Comparison of ENCODE assay signal across 8 cellular contexts in the genomic region with DNA sequence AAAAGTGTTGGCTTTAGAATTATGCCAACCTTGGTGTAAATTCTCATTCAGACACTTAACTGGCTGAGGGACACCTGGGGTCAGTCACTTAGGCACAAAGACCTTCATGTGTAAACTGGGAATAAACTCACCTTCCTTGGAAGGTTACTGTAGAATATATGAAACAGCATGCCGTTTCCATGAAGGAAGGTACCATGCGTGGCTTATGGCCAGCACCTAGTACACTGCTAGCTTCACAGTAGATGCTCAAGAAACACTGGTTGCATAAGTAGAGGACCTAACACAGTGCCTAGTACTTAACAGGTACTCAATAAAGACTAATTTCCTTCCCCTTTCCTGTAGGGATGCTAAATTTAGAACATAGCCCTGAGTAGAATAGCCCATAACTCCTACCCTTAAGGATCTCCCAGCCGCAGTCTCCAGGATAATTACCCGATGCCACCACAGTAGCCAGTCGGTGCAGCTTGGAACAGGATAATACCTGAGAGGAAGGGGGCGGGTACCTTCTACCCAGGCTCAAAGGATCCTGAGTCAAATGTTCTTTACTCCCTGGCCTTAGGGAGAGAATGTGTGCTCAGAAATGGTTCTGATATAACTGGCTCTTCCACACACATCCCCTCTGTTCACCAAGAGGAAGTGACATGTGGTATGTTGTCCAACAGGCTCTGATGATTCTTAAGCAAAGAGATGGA. TPM values are rescaled to one million over a fixed set of nuclear protein-coding genes. Genes with fewer than 3 reads are reported as not detected.
DNase-seq lines count a peak whose midpoint lies in the region; ATAC-seq, FAIRE-seq and TF ChIP-seq lines count a peak whose summit lies in the region.

No MANE protein-coding gene starts in this region.

- H3K27me3 ChIP-seq in BLaER1 treated with 17β-estradiol and CSF1 and Interleukin-3, amounts not matched to agents 10 nM and 100 nM, result no peaks in the 10 kb centered on the region
- H3K27me3 ChIP-seq in bronchial epithelial cell (ENCODE audit: control insufficient read depth, insufficient read depth, low read length), result no peaks in the 10 kb centered on the region
- H3K27me3 ChIP-seq in BE2C, result no peaks in the 10 kb centered on the region

- peak overlapping the region in 2 of 6 donors; percentile 5 to 66 for H3K27ac Mint-ChIP-seq in naive B cell

- peak overlapping the region in 9 of 11 experiments; percentile 32 to 98 (median 96); a peak in 15 of 22 replicates for H3K9ac ChIP-seq in BLaER1 treated with 17β-estradiol and CSF1 and Interleukin-3, amounts not matched to agents 10 nM and 100 nM

- H3K4me2 ChIP-seq in BLaER1 treated with 17β-estradiol and CSF1 and Interleukin-3, amounts not matched to agents 10 nM and 100 nM, result peak overlapping the region; percentile 89 to 99 (median 96)

- DNase-seq in Kasumi-1 (lab: John Stamatoyannopoulos, UW), result peak; percentile 27 to 48
- peak; percentile 95 for DNase-seq in bronchial epithelial cell (ENCODE audit: low read depth)
- DNase-seq in naive B cell, result no peak
- DNase-seq in BE2C, result no peak
- DNase-seq in SKM-1 treated with dmso at 0.1 percent for 144 hours (lab: John Stamatoyannopoulos, UW; ENCODE audit: unreplicated experiment), result no peak

- H3K4me1 ChIP-seq in BLaER1 treated with 17β-estradiol and CSF1 and Interleukin-3, amounts not matched to agents 10 nM and 100 nM, result peaks cover 63 to 85% (median 74%) of the 10 kb centered on the region in 10 experiments
- H3K4me1 ChIP-seq in BE2C, result peaks cover 4% of the 10 kb centered on the region

- H4K20me1 ChIP-seq in BLaER1 treated with 17β-estradiol and CSF1 and Interleukin-3, amounts not matched to agents 10 nM and 100 nM, result peaks cover 3 to 65% (median 42%) of the 10 kb centered on the region in 11 experiments; a peak in 14 of 22 replicates

- no peak for TF ChIP-seq CTCF in bronchial epithelial cell (IDR thresholded peaks at IDR 0.05; ENCODE audit: insufficient read depth, low read length, severe bottlenecking)
- TF ChIP-seq CTCF in BE2C (IDR thresholded peaks at IDR 0.05; ENCODE audit: low read depth, low read length), result no peak

- no peak for FAIRE-seq in bronchial epithelial cell (lab: Jason Lieb, UNC)

- H3K4me1 Mint-ChIP-seq in naive B cell, result peaks cover 62 to 80% (median 68%) of the 10 kb centered on the region in 3 donors

- peaks cover 5 to 7% of the 10 kb centered on the region in 2 donors for H3K36me3 Mint-ChIP-seq in naive B cell

- H3K9me3 Mint-ChIP-seq in naive B cell, result no peaks in the 10 kb centered on the region

- H3K4me3 ChIP-seq in BLaER1 treated with 17β-estradiol and CSF1 and Interleukin-3, amounts not matched to agents 10 nM and 100 nM, result peak overlapping the region; percentile 68 to 90 (median 72)
- H3K4me3 ChIP-seq in bronchial epithelial cell (ENCODE audit: low read depth, low read length) (peak overlapping the region; percentile 78), BE2C (ENCODE audit: low read depth, low read length) (no peak overlapping the region)

- H3K9me3 ChIP-seq in BLaER1 treated with 17β-estradiol and CSF1 and Interleukin-3, amounts not matched to agents 10 nM and 100 nM (replicated peaks in 1 of 11), result no peaks in the 10 kb centered on the region
- H3K9me3 ChIP-seq in BE2C, result no peaks in the 10 kb centered on the region

- H3K27me3 Mint-ChIP-seq in naive B cell, result no peaks in the 10 kb centered on the region

- peak overlapping the region in 8 of 11 experiments; percentile 19 to 100 (median 70); a peak in 14 of 22 replicates for H3K27ac ChIP-seq in BLaER1 treated with 17β-estradiol and CSF1 and Interleukin-3, amounts not matched to agents 10 nM and 100 nM

- H3K4me3 Mint-ChIP-seq in naive B cell, result peak overlapping the region in 7 of 8 donors; percentile 4 to 87 (median 34)

- ATAC-seq in naive B cell (ENCODE audit: low read depth in 2 of 2), result no peak
- ATAC-seq in HG03139 (IDR thresholded peaks at IDR 0.05; ENCODE audit: unreplicated experiment), result no peak
- no peak for ATAC-seq in GM19328 (IDR thresholded peaks at IDR 0.05; ENCODE audit: unreplicated experiment)

- H3K36me3 ChIP-seq in BLaER1 treated with 17β-estradiol and CSF1 and Interleukin-3, amounts not matched to agents 10 nM and 100 nM, result peaks cover 43 to 71% (median 56%) of the 10 kb centered on the region in 11 experiments
- H3K36me3 ChIP-seq in bronchial epithelial cell (ENCODE audit: control insufficient read depth, insufficient read depth, low read length) (peaks cover 14% of the 10 kb centered on the region), BE2C (peaks cover 14% of the 10 kb centered on the region)

RNA-seq across cellular contexts. Expression of a gene that starts 3.6 kb away (rescaled TPM):
- 93.5 and 93.8 TPM in 2 replicates for total RNA-seq in bronchial epithelial cell
- 10 to 100 TPM in 1 of 6 donors, 1 to 10 TPM in 5; 6.2 to 13.0 (median 8.9) TPM for polyA plus RNA-seq in naive B cell (ENCODE audit: low read depth in 6 of 6)
- polyA plus RNA-seq in BE2C (2012; ENCODE audit: insufficient read depth, insufficient read length, low read depth), result 101 TPM

RNA-seq across cellular contexts. Expression of a gene that starts 20.0 kb away (rescaled TPM):
- total RNA-seq in bronchial epithelial cell, result 1.3 and 1.8 TPM in 2 replicates
- polyA plus RNA-seq in naive B cell (ENCODE audit: low read depth in 6 of 6), result under 1 TPM in 5 of 6 donors, not detected in 1; 0.08 to 0.44 (median 0.18) TPM
- polyA plus RNA-seq in BE2C (2012; ENCODE audit: insufficient read depth, insufficient read length, low read depth), result 13.8 TPM

Comparison
In these comparisons a context has a peak if more than half of its experiments do, and no peak if none do; other contexts are left out.
1. DNase-seq: peak in Kasumi-1 (2 of 2) and bronchial epithelial cell (single experiment); none in naive B cell (single experiment), BE2C (single experiment) and SKM-1 treated with dmso at 0.1 percent for 144 hours (single experiment).